Comparison of ENCODE assay signal across 1 cellular context in the genomic region with DNA sequence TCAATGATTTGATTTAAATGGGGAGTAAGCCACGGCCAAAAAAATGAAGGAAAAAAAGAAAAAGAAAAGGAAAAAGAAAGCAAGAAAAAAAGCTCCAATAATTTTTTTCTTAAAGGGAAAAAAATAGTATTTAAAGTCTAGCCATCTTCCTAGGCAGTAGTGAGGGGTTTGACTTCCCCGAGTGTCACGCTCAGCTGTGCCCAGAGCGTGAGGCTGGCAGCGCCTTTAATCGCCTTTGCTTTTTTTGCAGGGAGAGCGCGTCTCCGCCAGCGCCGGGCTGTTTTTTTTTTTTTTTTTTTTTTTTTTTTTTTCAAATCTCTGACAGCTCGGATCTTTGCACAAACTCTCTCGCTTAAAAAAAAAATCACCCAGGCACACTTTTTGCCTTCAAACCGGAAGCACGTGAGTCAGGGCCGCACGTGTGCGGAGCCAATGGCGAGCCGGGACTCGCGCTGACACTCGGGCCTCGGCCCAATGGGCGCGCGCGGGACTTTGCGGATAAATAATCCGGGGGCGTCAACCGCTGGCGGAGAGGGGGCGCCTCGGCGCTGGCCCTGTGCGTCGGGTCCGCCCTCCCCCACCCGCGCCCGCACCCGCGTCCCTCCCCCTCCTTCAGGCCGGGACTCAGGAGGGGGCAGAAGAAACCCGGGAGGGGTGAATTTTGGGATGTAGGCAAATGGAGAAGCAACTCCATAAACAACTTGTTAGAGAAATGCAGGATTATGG.
TF ChIP-seq lines count a peak whose summit lies in the region.

Gene EN1 (minus strand): TSS at position 202 of the 726 bp plus-strand sequence. CDS start 481 bp downstream, outside the sequence.

TF ChIP-seq in GM23338, 12 proteins besides CTCF, POLR2A, EP300 and RAD21 (continued from another document):
- TF ChIP-seq, protein P1, sequence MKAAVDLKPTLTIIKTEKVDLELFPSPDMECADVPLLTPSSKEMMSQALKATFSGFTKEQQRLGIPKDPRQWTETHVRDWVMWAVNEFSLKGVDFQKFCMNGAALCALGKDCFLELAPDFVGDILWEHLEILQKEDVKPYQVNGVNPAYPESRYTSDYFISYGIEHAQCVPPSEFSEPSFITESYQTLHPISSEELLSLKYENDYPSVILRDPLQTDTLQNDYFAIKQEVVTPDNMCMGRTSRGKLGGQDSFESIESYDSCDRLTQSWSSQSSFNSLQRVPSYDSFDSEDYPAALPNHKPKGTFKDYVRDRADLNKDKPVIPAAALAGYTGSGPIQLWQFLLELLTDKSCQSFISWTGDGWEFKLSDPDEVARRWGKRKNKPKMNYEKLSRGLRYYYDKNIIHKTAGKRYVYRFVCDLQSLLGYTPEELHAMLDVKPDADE (IDR thresholded peaks at IDR 0.05): no peak
- TF ChIP-seq ZNF331 (CRISPR knock-in tag; IDR thresholded peaks at IDR 0.05; ENCODE audit: low read depth) (no peak), POLR2AphosphoS5 (IDR thresholded peaks at IDR 0.05; ENCODE audit: low read depth) (no peak), JUNB (IDR thresholded peaks at IDR 0.05; ENCODE audit: unreplicated experiment) (no peak), EZH2 (IDR thresholded peaks at IDR 0.05; ENCODE audit: low read depth, unreplicated experiment) (peak; percentile 72), STAT1 (IDR thresholded peaks at IDR 0.05; ENCODE audit: unreplicated experiment) (no peak), NANOG (IDR thresholded peaks at IDR 0.05; ENCODE audit: borderline replicate concordance) (no peak), CREB1 (CRISPR knock-in tag; IDR thresholded peaks at IDR 0.05; ENCODE audit: low read depth) (peak; percentile 59), ZNF462 (CRISPR knock-in tag; IDR thresholded peaks at IDR 0.05) (no peak), EZH2phosphoT487 (IDR thresholded peaks at IDR 0.05; ENCODE audit: unreplicated experiment) (no peak)
